In genomic region chr16:65771707-65772106, GRCh38 we compare ENCODE assay signal across 1 cellular context.
TF ChIP-seq lines count a peak whose summit lies in the region.

No MANE protein-coding gene starts in this region.

TF ChIP-seq in WTC11, 78 proteins besides CTCF, POLR2A, EP300 and RAD21 (continued from another document):
- TF ChIP-seq ARID4B (CRISPR knock-in tag; IDR thresholded peaks at IDR 0.05; ENCODE audit: borderline replicate concordance), result no peak
- TF ChIP-seq OVOL2 (CRISPR knock-in tag; IDR thresholded peaks at IDR 0.05; ENCODE audit: borderline replicate concordance), result no peak
- no peak for TF ChIP-seq ZMAT4 (CRISPR knock-in tag; IDR thresholded peaks at IDR 0.05)
- TF ChIP-seq, protein P1, sequence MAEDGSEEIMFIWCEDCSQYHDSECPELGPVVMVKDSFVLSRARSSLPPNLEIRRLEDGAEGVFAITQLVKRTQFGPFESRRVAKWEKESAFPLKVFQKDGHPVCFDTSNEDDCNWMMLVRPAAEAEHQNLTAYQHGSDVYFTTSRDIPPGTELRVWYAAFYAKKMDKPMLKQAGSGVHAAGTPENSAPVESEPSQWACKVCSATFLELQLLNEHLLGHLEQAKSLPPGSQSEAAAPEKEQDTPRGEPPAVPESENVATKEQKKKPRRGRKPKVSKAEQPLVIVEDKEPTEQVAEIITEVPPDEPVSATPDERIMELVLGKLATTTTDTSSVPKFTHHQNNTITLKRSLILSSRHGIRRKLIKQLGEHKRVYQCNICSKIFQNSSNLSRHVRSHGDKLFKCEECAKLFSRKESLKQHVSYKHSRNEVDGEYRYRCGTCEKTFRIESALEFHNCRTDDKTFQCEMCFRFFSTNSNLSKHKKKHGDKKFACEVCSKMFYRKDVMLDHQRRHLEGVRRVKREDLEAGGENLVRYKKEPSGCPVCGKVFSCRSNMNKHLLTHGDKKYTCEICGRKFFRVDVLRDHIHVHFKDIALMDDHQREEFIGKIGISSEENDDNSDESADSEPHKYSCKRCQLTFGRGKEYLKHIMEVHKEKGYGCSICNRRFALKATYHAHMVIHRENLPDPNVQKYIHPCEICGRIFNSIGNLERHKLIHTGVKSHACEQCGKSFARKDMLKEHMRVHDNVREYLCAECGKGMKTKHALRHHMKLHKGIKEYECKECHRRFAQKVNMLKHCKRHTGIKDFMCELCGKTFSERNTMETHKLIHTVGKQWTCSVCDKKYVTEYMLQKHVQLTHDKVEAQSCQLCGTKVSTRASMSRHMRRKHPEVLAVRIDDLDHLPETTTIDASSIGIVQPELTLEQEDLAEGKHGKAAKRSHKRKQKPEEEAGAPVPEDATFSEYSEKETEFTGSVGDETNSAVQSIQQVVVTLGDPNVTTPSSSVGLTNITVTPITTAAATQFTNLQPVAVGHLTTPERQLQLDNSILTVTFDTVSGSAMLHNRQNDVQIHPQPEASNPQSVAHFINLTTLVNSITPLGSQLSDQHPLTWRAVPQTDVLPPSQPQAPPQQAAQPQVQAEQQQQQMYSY (CRISPR knock-in tag; IDR thresholded peaks at IDR 0.05), result no peak
- no peak for TF ChIP-seq ZBTB21 (CRISPR knock-in tag; IDR thresholded peaks at IDR 0.05; ENCODE audit: borderline replicate concordance)
- TF ChIP-seq USF1 (CRISPR knock-in tag; IDR thresholded peaks at IDR 0.05), result no peak
- TF ChIP-seq, protein P2, sequence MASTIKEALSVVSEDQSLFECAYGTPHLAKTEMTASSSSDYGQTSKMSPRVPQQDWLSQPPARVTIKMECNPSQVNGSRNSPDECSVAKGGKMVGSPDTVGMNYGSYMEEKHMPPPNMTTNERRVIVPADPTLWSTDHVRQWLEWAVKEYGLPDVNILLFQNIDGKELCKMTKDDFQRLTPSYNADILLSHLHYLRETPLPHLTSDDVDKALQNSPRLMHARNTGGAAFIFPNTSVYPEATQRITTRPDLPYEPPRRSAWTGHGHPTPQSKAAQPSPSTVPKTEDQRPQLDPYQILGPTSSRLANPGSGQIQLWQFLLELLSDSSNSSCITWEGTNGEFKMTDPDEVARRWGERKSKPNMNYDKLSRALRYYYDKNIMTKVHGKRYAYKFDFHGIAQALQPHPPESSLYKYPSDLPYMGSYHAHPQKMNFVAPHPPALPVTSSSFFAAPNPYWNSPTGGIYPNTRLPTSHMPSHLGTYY (CRISPR knock-in tag; IDR thresholded peaks at IDR 0.05), result no peak
- no peak for TF ChIP-seq TEAD4 (CRISPR knock-in tag; IDR thresholded peaks at IDR 0.05)
- TF ChIP-seq IRF1 (CRISPR knock-in tag; IDR thresholded peaks at IDR 0.05), result no peak
TF ChIP-seq in WTC11: peak in this region for 0.
